In the genomic region with DNA sequence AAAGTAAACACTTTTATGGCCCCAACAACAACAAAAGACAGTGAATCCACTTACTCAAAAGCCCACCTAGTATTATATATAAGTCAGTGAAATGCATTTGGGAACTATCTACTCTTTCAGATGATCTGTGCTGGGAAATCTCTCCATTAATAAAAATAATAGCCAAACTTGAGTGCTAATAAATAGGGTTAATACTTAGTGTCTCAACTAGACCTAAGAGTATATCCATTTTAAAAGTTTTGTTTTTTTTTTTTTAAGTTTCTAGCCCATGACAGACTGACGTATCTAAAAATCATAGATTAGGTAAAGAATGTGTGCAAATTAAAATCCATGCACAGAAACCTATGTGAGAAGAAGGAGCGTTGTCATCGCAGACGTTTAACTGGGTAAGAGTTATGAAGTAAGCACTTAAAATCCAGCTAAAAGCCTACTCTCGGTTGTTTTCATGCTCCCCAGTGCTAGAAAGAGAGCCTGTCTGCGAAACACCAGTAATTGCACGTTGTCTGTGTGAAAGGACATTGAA, we compare ENCODE assay signal across 8 cellular contexts.
DNase-seq lines count a peak whose midpoint lies in the region; ATAC-seq, FAIRE-seq and TF ChIP-seq lines count a peak whose summit lies in the region.

No MANE protein-coding gene starts in this region.

- H4K91ac ChIP-seq in H1 (replicated peaks; ENCODE audit: insufficient read length, low read length): peak overlapping the region; percentile 58

- no peaks in the 10 kb centered on the region for H3K36me3 Mint-ChIP-seq in CD4-positive, alpha-beta memory T cell

- H2BK15ac ChIP-seq in H1 (ENCODE audit: low read length): 0 out of 2 replicates have a peak overlapping the region, but pooled peaks have one; percentile 6

- H3K9me3 Mint-ChIP-seq in CD4-positive, alpha-beta memory T cell: no peaks in the 10 kb centered on the region

- TF ChIP-seq EP300 in H1 (IDR thresholded peaks at IDR 0.05; ENCODE audit: borderline replicate concordance in 1 of 2, low read depth in 2 of 2, low read length in 2 of 2): no peak

- no peaks in the 10 kb centered on the region for H4K20me1 ChIP-seq in H1 (replicated peaks in 1 of 2; ENCODE audit: control insufficient read depth in 1 of 2, insufficient read depth in 2 of 2, low read length in 2 of 2)

- intact Hi-C loops in CD4-positive, alpha-beta memory T cell (cut with micrococcal nuclease): loop anchor here (2.0 kb wide), 4 partner anchors 13 to 179 kb away; no protein-coding TSS in a partner anchor

- H3K36me3 ChIP-seq in CD4-positive, alpha-beta memory T cell (ENCODE audit: insufficient read depth, low read length): no peaks in the 10 kb centered on the region
- H3K36me3 ChIP-seq in H1 (ENCODE audit: control insufficient read depth in 2 of 4, insufficient read depth in 4 of 4, low read length in 3 of 4) (no peaks in the 10 kb centered on the region), neutrophil (no peaks in the 10 kb centered on the region)

- H3K4me1 ChIP-seq in CD4-positive, alpha-beta memory T cell (ENCODE audit: insufficient read depth, low read length): peaks cover 22% of the 10 kb centered on the region
- H3K4me1 ChIP-seq in H1 (replicated peaks in 1 of 4; ENCODE audit: control insufficient read depth in 3 of 4, insufficient read depth in 4 of 4, low read length in 3 of 4) (peaks cover 0 to 12% (median 6%) of the 10 kb centered on the region in 4 experiments; a peak in 4 of 7 replicates), neutrophil (ENCODE audit: control insufficient read depth in 1 of 2, insufficient read depth in 1 of 2, low read depth in 1 of 2, low read length in 1 of 2) (peaks cover 68 to 71% of the 10 kb centered on the region in 2 experiments)

- H3K79me1 ChIP-seq in H1 (ENCODE audit: low read depth, low read length): no peaks in the 10 kb centered on the region; the same call in none of the 2 replicates

- 36% methylated on average over 7 of the region's 7 CpGs; no CpG with 5 or more reads in 1 of the 2 experiments for WGBS in H1 (ENCODE audit: extremely low coverage in 1 of 2, insufficient coverage in 1 of 2, insufficient read length in 1 of 2, insufficient replicate concordance in 2 of 2, low coverage in 1 of 2, low lambda C conversion rate in 2 of 2, missing lambda C conversion rate in 1 of 2), 2 experiments

- TF ChIP-seq POLR2A in H1 (IDR thresholded peaks at IDR 0.05; ENCODE audit: control extremely low read depth in 1 of 2, low read depth in 2 of 2, low read length in 2 of 2): no peak

- H3K4me3 Mint-ChIP-seq in CD4-positive, alpha-beta memory T cell: peak overlapping the region; percentile 90 to 95 (median 93)

- POLR2A ChIA-PET in CD4-positive, alpha-beta memory T cell (lab: Charles Lee; ENCODE audit: partially characterized antibody): interaction anchor here (1.0 to 2.5 kb wide), 4 partner anchors 8 to 85 kb away, joined by 4 to 8 read pairs (median 7); no protein-coding TSS in a partner anchor
- POLR2A ChIA-PET in H1 (lab: Charles Lee; ENCODE audit: partially characterized antibody): interaction anchor here (0.7 to 2.9 kb wide), 9 partner anchors 11 to 49 kb away, joined by 3 to 23 read pairs (median 4); no protein-coding TSS in a partner anchor

- peak overlapping the region; percentile 23; the same call in 1 of the 2 replicates for H2AFZ ChIP-seq in H1 (ENCODE audit: low read length)

- H3K18ac ChIP-seq in H1 (ENCODE audit: extremely low read depth, low read length): peak overlapping the region; percentile 39

- no peaks in the 10 kb centered on the region for H3K79me2 ChIP-seq in H1 (ENCODE audit: control insufficient read depth in 1 of 2, insufficient read depth in 2 of 2, low read length in 2 of 2)

- peak overlapping the region; percentile 30 to 50 for H3K4me3 ChIP-seq in CD4-positive, alpha-beta memory T cell (ENCODE audit: low read length in 2 of 2)
- H3K4me3 ChIP-seq in H1 (ENCODE audit: extremely low read depth in 1 of 4, insufficient read depth in 2 of 4, low read depth in 3 of 4, low read length in 4 of 4) (peak overlapping the region; percentile 2 to 56 (median 29); a peak in 6 of 8 replicates), neutrophil (ENCODE audit: low read depth in 1 of 2, low read length in 1 of 2) (peak overlapping the region; percentile 66 to 70)

- peak overlapping the region in 3 of 7 donors; percentile 74 to 96 (median 93) for H3K27ac Mint-ChIP-seq in CD4-positive, alpha-beta memory T cell

- FAIRE-seq in H1 (lab: Jason Lieb, UNC): no peak

- 0 out of 2 replicates have a peak overlapping the region, but pooled peaks have one; percentile 1 for H2BK20ac ChIP-seq in H1 (ENCODE audit: low read length)

- no peak overlapping the region for H4K5ac ChIP-seq in H1 (ENCODE audit: insufficient read length, low read depth, low read length)

- TF ChIP-seq CTCF in H1 (IDR thresholded peaks at IDR 0.05; ENCODE audit: control extremely low read depth in 1 of 3, insufficient read depth in 1 of 3, low read depth in 1 of 3, low read length in 3 of 3) (no peak), neutrophil (IDR thresholded peaks at IDR 0.05) (no peak)

- ATAC-seq in GM18870 (IDR thresholded peaks at IDR 0.05; ENCODE audit: unreplicated experiment): no peak

- H3K4ac ChIP-seq in H1 (replicated peaks; ENCODE audit: insufficient read length, low read depth, low read length): peak overlapping the region; percentile 62

- H3K14ac ChIP-seq in H1 (ENCODE audit: insufficient read length): no peak overlapping the region

- no peaks in the 10 kb centered on the region for H3K27me3 ChIP-seq in CD4-positive, alpha-beta memory T cell (ENCODE audit: insufficient read depth, low read length)
- H3K27me3 ChIP-seq in H1 (replicated peaks in 1 of 4; ENCODE audit: control insufficient read depth in 3 of 4, extremely low read depth in 1 of 4, insufficient read depth in 3 of 4, low read length in 3 of 4): no peaks in the 10 kb centered on the region
- no peaks in the 10 kb centered on the region for H3K27me3 ChIP-seq in neutrophil

- H3K9ac ChIP-seq in H1 (replicated peaks in 1 of 4; ENCODE audit: extremely low read depth in 1 of 4, low read depth in 3 of 4, low read length in 3 of 4): peak overlapping the region in 1 of 4 experiments; percentile 13; a peak in 1 of 7 replicates

- H2BK5ac ChIP-seq in H1 (ENCODE audit: low read depth, low read length): no peak overlapping the region

- no peak overlapping the region for H2AK5ac ChIP-seq in H1 (ENCODE audit: low read depth, low read length)

- CTCF ChIA-PET in CD4-positive, alpha-beta memory T cell (lab: Charles Lee; ENCODE audit: partially characterized antibody): interaction anchor here (1.0 to 3.0 kb wide), 5 partner anchors 12 to 260 kb away, joined by 3 to 20 read pairs (median 3); no protein-coding TSS in a partner anchor
- CTCF ChIA-PET in H1 (lab: Charles Lee; ENCODE audit: partially characterized antibody): interaction anchor here (0.6 to 1.9 kb wide), 8 partner anchors 9 to 178 kb away, joined by 3 to 5 read pairs (median 3); no protein-coding TSS in a partner anchor

- peaks cover 14 to 32% (median 21%) of the 10 kb centered on the region in 4 donors for H3K4me1 Mint-ChIP-seq in CD4-positive, alpha-beta memory T cell

- peaks cover 5% of the 10 kb centered on the region for H3K23me2 ChIP-seq in H1 (ENCODE audit: low read depth, low read length)

- DNase-seq in CD4-positive, alpha-beta memory T cell: no peak
- DNase-seq in NCI-H187 treated with DMSO at 0.1 percent for 48 hours (lab: John Stamatoyannopoulos, UW) (peak; percentile 74), H1 (ENCODE audit: low read depth in 1 of 2, low spot score in 2 of 2) (no peak), SHP77 (lab: John Stamatoyannopoulos, UW) (no peak), CD1c-positive myeloid dendritic cell (ENCODE audit: extremely low spot score) (no peak), amniotic stem cell (lab: John Stamatoyannopoulos, UW) (no peak)

- peaks cover 0 to 4% of the 10 kb centered on the region in 2 donors for H3K27me3 Mint-ChIP-seq in CD4-positive, alpha-beta memory T cell

- H2BK120ac ChIP-seq in H1 (replicated peaks; ENCODE audit: low read depth, low read length): peak overlapping the region; percentile 75

- H3K56ac ChIP-seq in H1 (replicated peaks; ENCODE audit: insufficient read length, low read depth, low read length): no peak overlapping the region

- H4K8ac ChIP-seq in H1 (ENCODE audit: extremely low read depth, insufficient read depth, low read length): no peak overlapping the region

- H3K27ac ChIP-seq in CD4-positive, alpha-beta memory T cell (ENCODE audit: low read depth, low read length): peak overlapping the region; percentile 20
- H3K27ac ChIP-seq in H1 (ENCODE audit: low read depth, low read length) (no peak overlapping the region), neutrophil (peak overlapping the region; percentile 91)

- H2BK12ac ChIP-seq in H1 (ENCODE audit: low read depth, low read length): 0 out of 2 replicates have a peak overlapping the region, but pooled peaks have one; percentile 32

- no peak overlapping the region for H3K23ac ChIP-seq in H1 (ENCODE audit: insufficient read length)

- no peaks in the 10 kb centered on the region for H3K9me3 ChIP-seq in CD4-positive, alpha-beta memory T cell (ENCODE audit: control insufficient read depth in 1 of 2, low read length in 2 of 2)
- H3K9me3 ChIP-seq in H1 (ENCODE audit: insufficient read depth in 2 of 2, low read depth in 1 of 2, low read length in 1 of 2) (no peaks in the 10 kb centered on the region), neutrophil (no peaks in the 10 kb centered on the region)

- no peak for TF ChIP-seq RAD21 in H1 (IDR thresholded peaks at IDR 0.05 in 1 of 2, conservative IDR thresholded peaks at IDR 0.05 in 1 of 2; ENCODE audit: low read depth in 2 of 2, low read length in 2 of 2)

- H3K4me2 ChIP-seq in H1 (ENCODE audit: insufficient read depth in 1 of 2, low read depth in 2 of 2, low read length in 2 of 2): peak overlapping the region; percentile 74 to 78

TF ChIP-seq in H1, 55 proteins besides CTCF, POLR2A, EP300 and RAD21:
- peak; percentile 11 for TF ChIP-seq TAF7 (optimal IDR thresholded peaks at IDR 0.05; ENCODE audit: borderline replicate concordance, low read depth, low read length)
- TF ChIP-seq ASH2L (IDR thresholded peaks at IDR 0.05; ENCODE audit: low read length): no peak
TF ChIP-seq in H1: peak in this region for 1.
